ENCODE assay signal across 8 cellular contexts in genomic region chr18:79988079-79988924, GRCh38. TPM values are rescaled to one million over a fixed set of nuclear protein-coding genes. Genes with fewer than 3 reads are reported as not detected.
A peak's percentile ranks its signal among the peaks of the same experiment; 100 is the strongest.
DNase-seq lines count a peak whose midpoint lies in the region; TF ChIP-seq lines count a peak whose summit lies in the region.

TXNL4A (minus strand) TSS chr18:79988563; CDS start chr18:79988392, 171 bp downstream.

- H3K27me3 ChIP-seq in neuron (ENCODE audit: insufficient read depth, low read length), result no peaks in the 10 kb centered on the region
- H3K27me3 ChIP-seq in subcutaneous abdominal adipose tissue (ENCODE audit: control insufficient read depth in 5 of 5, insufficient read depth in 4 of 5, low read length in 5 of 5), result no peaks in the 10 kb centered on the region

- H2AFZ ChIP-seq in neuron (ENCODE audit: low read depth, low read length), result peak within 1 kb of the TSS; percentile 83

- TF ChIP-seq CTCF in LNCAP (IDR thresholded peaks at IDR 0.05), result peak; percentile 41; the same call in 1 of the 2 replicates
- peak; percentile 15 for TF ChIP-seq CTCF in foreskin fibroblast (IDR thresholded peaks at IDR 0.05; ENCODE audit: low read depth, low read length)

- H3K9me3 ChIP-seq in neuron (ENCODE audit: low read length) (peaks cover 1% of the 10 kb centered on the region), subcutaneous abdominal adipose tissue (ENCODE audit: control insufficient read depth in 5 of 5, low read length in 5 of 5) (no peaks in the 10 kb centered on the region)

- in situ Hi-C loops in G401 (cut with HindIII; ENCODE audit: low sequenced_read_pairs), result no loop called here

- H3K27ac ChIP-seq in subcutaneous abdominal adipose tissue (ENCODE audit: low read depth, low read length), result peak within 1 kb of the TSS; percentile 90

- peak within 1 kb of the TSS; percentile 93 to 97 for H3K4me3 ChIP-seq in foreskin fibroblast (ENCODE audit: low read depth in 1 of 2, low read length in 2 of 2)
- H3K4me3 ChIP-seq in neuron (ENCODE audit: low read length), result peak within 1 kb of the TSS; percentile 98
- peak within 1 kb of the TSS; percentile 84 to 99 (median 89) for H3K4me3 ChIP-seq in subcutaneous abdominal adipose tissue (ENCODE audit: low read depth in 1 of 5, low read length in 5 of 5)

- H3K9ac ChIP-seq in subcutaneous abdominal adipose tissue (ENCODE audit: low read length in 5 of 5), result peak within 1 kb of the TSS; percentile 3 to 85 (median 75)

- peak; percentile 86 for DNase-seq in G401 (ENCODE audit: low spot score)
- DNase-seq in GOT3 (lab: John Stamatoyannopoulos, UW), result peak; percentile 11
- DNase-seq in SIG-M5 treated with dmso at 0.1 percent for 504 hours (lab: John Stamatoyannopoulos, UW; ENCODE audit: unreplicated experiment), result peak; percentile 72
- DNase-seq in activated gamma-delta T cell treated with Interleukin-2 at 50 U/mL for 16 hours, result peak; percentile 77
- peak; percentile 91 to 96 for DNase-seq in foreskin fibroblast

- H3K36me3 ChIP-seq in neuron (ENCODE audit: insufficient read depth, low read length), result peaks cover 19% of the 10 kb centered on the region
- peaks cover 0 to 12% (median 6%) of the 10 kb centered on the region in 5 donors for H3K36me3 ChIP-seq in subcutaneous abdominal adipose tissue (ENCODE audit: control insufficient read depth in 5 of 5, insufficient read depth in 5 of 5, low read length in 5 of 5)

- peaks cover 14% of the 10 kb centered on the region for H3K4me1 ChIP-seq in neuron (ENCODE audit: insufficient read depth, low read length)
- H3K4me1 ChIP-seq in subcutaneous abdominal adipose tissue (ENCODE audit: control insufficient read depth in 5 of 5, insufficient read depth in 5 of 5, low read length in 5 of 5), result peaks cover 5 to 27% (median 24%) of the 10 kb centered on the region in 5 donors

RNA-seq across cellular contexts. Expression of gene TXNL4A, which starts in this region (rescaled TPM):
- total RNA-seq in G401 (2014; rRNA removed; shearing (Covaris generic)), result 170 and 209 TPM in 2 replicates

Comparison
In these comparisons a context has a peak if more than half of its experiments do, and no peak if none do; other contexts are left out.
1. Peak in every context shown above with its lines: DNase-seq, H3K4me3 ChIP-seq and H3K27ac ChIP-seq.
2. DNase-seq: peak in every context shown above with its lines; median percentile 94 in foreskin fibroblast; 86 in G401; 77 in activated gamma-delta T cell treated with Interleukin-2 at 50 U/mL for 16 hours; 72 in SIG-M5 treated with dmso at 0.1 percent for 504 hours; 11 in GOT3.